ENCODE assay signal across 9 cellular contexts in the genomic region with DNA sequence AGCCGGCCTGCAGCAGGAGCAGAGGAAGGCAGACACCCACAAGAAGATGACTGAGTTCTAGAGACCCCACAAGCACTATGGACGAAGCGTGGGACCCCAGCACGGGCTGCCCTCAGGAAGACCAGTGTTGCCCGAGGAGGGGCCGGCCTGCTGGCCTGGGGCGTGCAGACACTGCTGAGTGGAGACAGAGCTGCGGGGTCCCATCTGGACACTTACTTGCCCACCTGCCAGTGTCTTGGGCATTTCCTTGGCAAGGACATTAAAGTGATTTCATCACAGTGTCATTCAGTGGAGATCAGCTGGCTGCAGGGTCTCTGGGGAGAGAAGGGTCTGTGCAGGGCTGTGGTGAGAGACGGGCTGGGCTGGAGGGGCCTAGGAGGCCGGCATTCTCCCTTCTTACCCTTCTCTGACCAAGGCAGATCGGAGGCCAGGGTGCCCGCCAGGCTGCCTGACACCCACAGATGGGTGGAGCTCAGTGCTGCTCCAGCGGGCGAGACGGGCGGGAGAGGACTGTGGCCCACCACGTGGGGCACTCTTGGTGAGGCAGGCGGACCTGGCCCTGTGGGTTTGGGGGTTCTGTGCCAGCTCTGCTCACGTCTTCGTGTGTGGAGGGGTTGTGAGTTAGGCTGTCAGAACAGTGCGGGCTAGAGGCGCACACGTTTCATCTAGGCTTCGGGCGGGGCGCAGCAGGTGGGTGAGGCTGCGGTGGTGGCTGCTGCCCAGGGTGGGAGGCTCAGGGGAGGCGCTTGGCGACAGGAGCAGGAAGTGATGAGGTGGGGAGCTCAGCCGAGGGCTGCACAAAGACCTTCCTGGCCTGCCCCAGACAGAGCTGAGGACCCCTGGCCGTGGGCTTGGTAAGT. TPM values are rescaled to one million over a fixed set of nuclear protein-coding genes. Genes with fewer than 3 reads are reported as not detected.
A peak's percentile ranks its signal among the peaks of the same experiment; 100 is the strongest.
DNase-seq lines count a peak whose midpoint lies in the region; ATAC-seq and TF ChIP-seq lines count a peak whose summit lies in the region.
"Had no signal": no experiment of that assay in that cellular context is flagged by ENCODE, and none has a peak within 500 bp of the region (broad histone marks: within the 10 kb centered on the region; RNA-seq: fewer than 3 reads in every experiment).

A gene with protein sequence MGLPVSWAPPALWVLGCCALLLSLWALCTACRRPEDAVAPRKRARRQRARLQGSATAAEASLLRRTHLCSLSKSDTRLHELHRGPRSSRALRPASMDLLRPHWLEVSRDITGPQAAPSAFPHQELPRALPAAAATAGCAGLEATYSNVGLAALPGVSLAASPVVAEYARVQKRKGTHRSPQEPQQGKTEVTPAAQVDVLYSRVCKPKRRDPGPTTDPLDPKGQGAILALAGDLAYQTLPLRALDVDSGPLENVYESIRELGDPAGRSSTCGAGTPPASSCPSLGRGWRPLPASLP (plus strand): TSS at position 806 of the 860 bp plus-strand sequence. CDS start 886 bp downstream, outside the sequence.

- peaks cover 63% of the 10 kb centered on the region for H4K20me1 ChIP-seq in smooth muscle cell (ENCODE audit: low read depth)

- H3K9ac ChIP-seq in duodenal mucosa (ENCODE audit: low read depth in 1 of 2, low read length in 2 of 2) (peak within 1 kb of the TSS; percentile 51 to 59), smooth muscle cell (ENCODE audit: low read depth) (no peak within 1 kb of the TSS)

- ATAC-seq in GM19468 (IDR thresholded peaks at IDR 0.05; ENCODE audit: extremely low read depth, unreplicated experiment) (peak; percentile 38), GM19351 (IDR thresholded peaks at IDR 0.05; ENCODE audit: unreplicated experiment) (no peak), GM18517 (IDR thresholded peaks at IDR 0.05; ENCODE audit: unreplicated experiment) (no peak)

- no peaks in the 10 kb centered on the region for H3K9me3 ChIP-seq in duodenal mucosa (ENCODE audit: control insufficient read depth in 1 of 2, low read length in 2 of 2)
- no peaks in the 10 kb centered on the region for H3K9me3 ChIP-seq in smooth muscle cell (replicated peaks; ENCODE audit: low read depth)
- H3K9me3 ChIP-seq in WERI-Rb-1 (ENCODE audit: severe bottlenecking) = no peaks in the 10 kb centered on the region
- H3K9me3 ChIP-seq: neutrophil had no signal

- no peak within 1 kb of the TSS for H3K27ac ChIP-seq in duodenal mucosa (ENCODE audit: low read depth, low read length)
- no peak within 1 kb of the TSS for H3K27ac ChIP-seq in smooth muscle cell (ENCODE audit: low read depth)
- no peak within 1 kb of the TSS for H3K27ac ChIP-seq in WERI-Rb-1
- H3K27ac ChIP-seq: neutrophil had no signal

- WGBS in smooth muscle cell (ENCODE audit: low lambda C conversion rate) = 91% methylated on average over 31 of the region's 31 CpGs

- no peaks in the 10 kb centered on the region for H3K79me2 ChIP-seq in smooth muscle cell (ENCODE audit: low read depth)

- H3K4me3 ChIP-seq in duodenal mucosa (ENCODE audit: low read depth in 1 of 2, low read length in 2 of 2) (peak within 1 kb of the TSS; percentile 58 to 59), smooth muscle cell (peak within 1 kb of the TSS; percentile 58), WERI-Rb-1 (ENCODE audit: low read depth, low read length) (no peak within 1 kb of the TSS)

- H3K27me3 ChIP-seq in duodenal mucosa (ENCODE audit: control insufficient read depth in 1 of 2, insufficient read depth in 2 of 2, low read length in 2 of 2) = no peaks in the 10 kb centered on the region
- H3K27me3 ChIP-seq in smooth muscle cell (ENCODE audit: low read depth) = no peaks in the 10 kb centered on the region
- no peaks in the 10 kb centered on the region for H3K27me3 ChIP-seq in WERI-Rb-1 (ENCODE audit: insufficient read depth, low read depth, severe bottlenecking)

- peak; percentile 60 for DNase-seq in activated CD4-positive, CD25-positive, alpha-beta regulatory T cell treated with anti-CD3 and anti-CD28 coated beads, Interleukin-2, amount 50 U/mL, for 72 hours
- no peak for DNase-seq in smooth muscle cell (lab: John Stamatoyannopoulos, UW; ENCODE audit: unreplicated experiment)
- no peak for DNase-seq in NCI-H82 (lab: John Stamatoyannopoulos, UW)
- DNase-seq in WERI-Rb-1 = no peak

- peak within 1 kb of the TSS; percentile 96 for H3K4me2 ChIP-seq in smooth muscle cell

- peaks cover 17 to 46% of the 10 kb centered on the region in 2 donors for H3K36me3 ChIP-seq in duodenal mucosa (ENCODE audit: control insufficient read depth in 1 of 2, insufficient read depth in 2 of 2, low read length in 2 of 2)
- no peaks in the 10 kb centered on the region for H3K36me3 ChIP-seq in smooth muscle cell (ENCODE audit: low read depth)
- peaks cover 35% of the 10 kb centered on the region for H3K36me3 ChIP-seq in WERI-Rb-1

- peaks cover 24 to 59% of the 10 kb centered on the region in 2 donors for H3K4me1 ChIP-seq in duodenal mucosa (ENCODE audit: control insufficient read depth in 1 of 2, insufficient read depth in 2 of 2, low read length in 2 of 2)
- H3K4me1 ChIP-seq in smooth muscle cell (ENCODE audit: low read depth) = peaks cover 24% of the 10 kb centered on the region

- H3F3A ChIP-seq in smooth muscle cell (ENCODE audit: low read depth) = peaks cover 17% of the 10 kb centered on the region

- TF ChIP-seq CTCF in smooth muscle cell (IDR thresholded peaks at IDR 0.05; ENCODE audit: borderline replicate concordance, insufficient read depth, poor library complexity, severe bottlenecking) (no peak), WERI-Rb-1 (IDR thresholded peaks at IDR 0.05; ENCODE audit: low read depth, low read length) (no peak)

- H2AFZ ChIP-seq in smooth muscle cell (ENCODE audit: low read depth) = no peak within 1 kb of the TSS

RNA-seq across cellular contexts. Expression of the gene that starts here (rescaled TPM):
- total RNA-seq in smooth muscle cell = 2.9 and 7.2 TPM in 2 replicates
- 6.0 and 6.9 TPM in 2 replicates for polyA plus RNA-seq in smooth muscle cell
